In genomic region chr12:113880993-113881392, GRCh38 we compare ENCODE assay signal across 15 cellular contexts.
"Had no signal": no experiment of that assay in that cellular context is flagged by ENCODE, and none has a peak within 500 bp of the region (broad histone marks: within the 10 kb centered on the region; RNA-seq: fewer than 3 reads in every experiment).

No MANE protein-coding gene starts in this region.

- H3K4me1 Mint-ChIP-seq: activated naive CD8-positive, alpha-beta T cell treated with anti-CD3 and anti-CD28 coated beads for 36 hours; immature natural killer cell; stimulated activated naive CD8-positive, alpha-beta T cell treated with anti-CD3 and anti-CD28 coated beads, Interleukin-15, amount 100 ng/mL, for 72 hours had no signal

- H3K9ac ChIP-seq: neural progenitor cell had no signal

- DNase-seq: activated CD4-positive, alpha-beta T cell treated with anti-CD3 and anti-CD28 coated beads, Interleukin-2, amount 50 U/mL, for 1 hour; activated naive CD8-positive, alpha-beta T cell treated with anti-CD3 and anti-CD28 coated beads for 36 hours; amygdala; body of pancreas; colonic mucosa; foreskin fibroblast; immature natural killer cell; ovary; sigmoid colon; spleen; stimulated activated naive CD8-positive, alpha-beta T cell treated with anti-CD3 and anti-CD28 coated beads, Interleukin-15, amount 100 ng/mL, for 72 hours had no signal

- ATAC-seq: activated CD4-positive, CD25-positive, alpha-beta regulatory T cell treated with anti-CD3 and anti-CD28 coated beads, Interleukin-2, amount 50 U/mL, for 24 hours; body of pancreas; stimulated activated naive CD8-positive, alpha-beta T cell treated with anti-CD3 and anti-CD28 coated beads, Interleukin-15, amount 100 ng/mL, for 72 hours had no signal

- H3K4me1 ChIP-seq: body of pancreas, colonic mucosa, neural progenitor cell, sigmoid colon, spleen had no signal

- H3K27me3 Mint-ChIP-seq: activated naive CD8-positive, alpha-beta T cell treated with anti-CD3 and anti-CD28 coated beads for 36 hours; stimulated activated naive CD8-positive, alpha-beta T cell treated with anti-CD3 and anti-CD28 coated beads, Interleukin-15, amount 100 ng/mL, for 72 hours; type B pancreatic cell had no signal

- H3K9me3 Mint-ChIP-seq: activated naive CD8-positive, alpha-beta T cell treated with anti-CD3 and anti-CD28 coated beads for 36 hours; activated T-helper 1 cell treated with anti-CD3 and anti-CD28 coated beads, Interleukin-12 subunit alpha, Interleukin-12 subunit beta, Interleukin-2, Interleukin-4 antibody, amounts not matched to agents 30 ng/mL and 10 ng/mL and 1 ng/mL, durations not matched to agents 14 hours and 24 hours and 36 hours; immature natural killer cell; stimulated activated naive CD8-positive, alpha-beta T cell treated with anti-CD3 and anti-CD28 coated beads, Interleukin-15, amount 100 ng/mL, for 72 hours had no signal

- H3K4me3 Mint-ChIP-seq: activated naive CD8-positive, alpha-beta T cell treated with anti-CD3 and anti-CD28 coated beads for 36 hours; activated T-helper 1 cell treated with anti-CD3 and anti-CD28 coated beads, Interleukin-12 subunit alpha, Interleukin-12 subunit beta, Interleukin-2, Interleukin-4 antibody, amounts not matched to agents 30 ng/mL and 10 ng/mL and 1 ng/mL, durations not matched to agents 14 hours and 24 hours and 36 hours; immature natural killer cell; neural progenitor cell; stimulated activated naive CD8-positive, alpha-beta T cell treated with anti-CD3 and anti-CD28 coated beads, Interleukin-15, amount 100 ng/mL, for 72 hours; type B pancreatic cell had no signal

- H3K4me3 ChIP-seq: body of pancreas, colonic mucosa, neural progenitor cell, ovary, sigmoid colon, spleen had no signal

- H3K36me3 ChIP-seq: colonic mucosa, neural progenitor cell, ovary had no signal

- H3K27ac Mint-ChIP-seq: activated naive CD8-positive, alpha-beta T cell treated with anti-CD3 and anti-CD28 coated beads for 36 hours; activated T-helper 1 cell treated with anti-CD3 and anti-CD28 coated beads, Interleukin-12 subunit alpha, Interleukin-12 subunit beta, Interleukin-2, Interleukin-4 antibody, amounts not matched to agents 30 ng/mL and 10 ng/mL and 1 ng/mL, durations not matched to agents 14 hours and 24 hours and 36 hours; immature natural killer cell; neural progenitor cell; stimulated activated naive CD8-positive, alpha-beta T cell treated with anti-CD3 and anti-CD28 coated beads, Interleukin-15, amount 100 ng/mL, for 72 hours; type B pancreatic cell had no signal

- H3K27me3 ChIP-seq: body of pancreas, colonic mucosa, neural progenitor cell, ovary, sigmoid colon, spleen had no signal

- H3K27ac ChIP-seq: body of pancreas, colonic mucosa, neural progenitor cell, ovary, sigmoid colon, spleen had no signal

- H3K9me3 ChIP-seq: body of pancreas, colonic mucosa, sigmoid colon had no signal
